Comparison of ENCODE assay signal across 8 cellular contexts in genomic region chrX:117898206-117898605, GRCh38.
"Had no signal": no experiment of that assay in that cellular context is flagged by ENCODE, and none has a peak within 500 bp of the region (broad histone marks: within the 10 kb centered on the region; RNA-seq: fewer than 3 reads in every experiment).

No MANE protein-coding gene starts in this region.

- H3K4me3 Mint-ChIP-seq: HFFc6 had no signal

- H3K9ac ChIP-seq: GM23248 had no signal

- H3K27ac Mint-ChIP-seq: HFFc6 had no signal

- H3K4me1 ChIP-seq: HAP-1 had no signal

- H3K36me3 ChIP-seq: HAP-1 had no signal

- DNase-seq: GM23248, GOT3, H7, HFFc6, IMR-90 had no signal

- H3K27ac ChIP-seq: GM23248 had no signal

- FAIRE-seq: HTR-8/SVneo, K562 had no signal

- H2AFZ ChIP-seq: GM23248 had no signal

- H3K9me3 ChIP-seq: HAP-1 had no signal

- H3K4me3 ChIP-seq: GM23248, HAP-1, K562 had no signal
